Comparison of ENCODE assay signal across 14 cellular contexts in genomic region chr3:127728417-127728816, GRCh38. TPM values are rescaled to one million over a fixed set of nuclear protein-coding genes. Genes with fewer than 3 reads are reported as not detected.
DNase-seq lines count a peak whose midpoint lies in the region; ATAC-seq, FAIRE-seq and TF ChIP-seq lines count a peak whose summit lies in the region.
"Had no signal": no experiment of that assay in that cellular context is flagged by ENCODE, and none has a peak within 500 bp of the region (broad histone marks: within the 10 kb centered on the region; RNA-seq: fewer than 3 reads in every experiment).

No MANE protein-coding gene starts in this region.

- H2AFZ ChIP-seq in K562 (ENCODE audit: low read depth, low read length) = no peak overlapping the region
- H2AFZ ChIP-seq: PC-9 had no signal

- WGBS in K562 (ENCODE audit: insufficient coverage, low coverage, missing lambda C conversion rate) = 4% methylated on average over 6 of the region's 6 CpGs

- no peak overlapping the region for H3K4me3 ChIP-seq in HEK293 (ENCODE audit: low read depth, low read length)
- no peak overlapping the region for H3K4me3 ChIP-seq in K562
- no peak overlapping the region for H3K4me3 ChIP-seq in subcutaneous abdominal adipose tissue (ENCODE audit: low read depth in 1 of 5, low read length in 5 of 5)
- H3K4me3 ChIP-seq in Caco-2 (ENCODE audit: low read depth, low read length) = no peak overlapping the region
- H3K4me3 ChIP-seq: PC-9 had no signal

- FAIRE-seq in K562 (lab: Jason Lieb, UNC) = no peak
- FAIRE-seq: D721Med had no signal

- no peaks in the 10 kb centered on the region for H3K9me3 ChIP-seq in HEK293 (ENCODE audit: control insufficient read depth, insufficient read depth, low read depth, low read length)
- no peaks in the 10 kb centered on the region for H3K9me3 ChIP-seq in K562 (replicated peaks; ENCODE audit: control insufficient read depth, insufficient read depth, low read depth, low read length)
- H3K9me3 ChIP-seq in subcutaneous abdominal adipose tissue (ENCODE audit: control insufficient read depth in 5 of 5, low read length in 5 of 5) = no peaks in the 10 kb centered on the region
- no peaks in the 10 kb centered on the region for H3K9me3 ChIP-seq in Caco-2

- no peaks in the 10 kb centered on the region for H3K4me1 Mint-ChIP-seq in Caco-2 (ENCODE audit: low read depth, unreplicated experiment)
- H3K4me1 Mint-ChIP-seq: CD4-positive, CD25-positive, alpha-beta regulatory T cell had no signal

- H3K9ac ChIP-seq in K562 (ENCODE audit: insufficient read depth in 1 of 2, low read depth in 2 of 2, low read length in 2 of 2) (no peak overlapping the region), subcutaneous abdominal adipose tissue (ENCODE audit: low read length in 5 of 5) (no peak overlapping the region)

- H3K9me3 Mint-ChIP-seq in Caco-2 (ENCODE audit: unreplicated experiment) = peaks cover 11% of the 10 kb centered on the region

- CTCF ChIA-PET in HEK293 (lab: Yijun Ruan, JAX) (no interaction called here), K562 (lab: Yijun Ruan, JAX; ENCODE audit: low intra/inter-chr PET ratio) (no interaction called here), Caco-2 (lab: Charles Lee) (no interaction called here)

- no peaks in the 10 kb centered on the region for H4K20me1 ChIP-seq in K562 (replicated peaks; ENCODE audit: control insufficient read depth, insufficient read depth, low read length)

- peak; percentile 14 for DNase-seq in NCI-H510A treated with DMSO at 0.1 percent for 48 hours (lab: John Stamatoyannopoulos, UW)
- DNase-seq in NCI-H510A (lab: John Stamatoyannopoulos, UW) = no peak
- DNase-seq in K562 (ENCODE audit: extremely low read depth in 1 of 4, low spot score in 3 of 4) = peak in 2 of 4 experiments; percentile 33 to 42
- no peak for DNase-seq in Caco-2
- DNase-seq: CD4-positive, CD25-positive, alpha-beta regulatory T cell; HCEC 1CT; NCI-H187; NCI-H69; PC-9 had no signal

- no peak for TF ChIP-seq RAD21 in K562 (CRISPR knock-in tag; conservative IDR thresholded peaks at IDR 0.05 in 1 of 2, IDR thresholded peaks at IDR 0.05 in 1 of 2)

- H3K27ac Mint-ChIP-seq in Caco-2 (ENCODE audit: unreplicated experiment) = no peak overlapping the region
- H3K27ac Mint-ChIP-seq: CD4-positive, CD25-positive, alpha-beta regulatory T cell; IgD-negative memory B cell had no signal

- peaks cover 4% of the 10 kb centered on the region for H3K27me3 Mint-ChIP-seq in Caco-2 (ENCODE audit: insufficient read depth, unreplicated experiment)
- H3K27me3 Mint-ChIP-seq: IgD-negative memory B cell had no signal

- POLR2A ChIA-PET in HEK293 (lab: Yijun Ruan, JAX) = no interaction called here
- POLR2A ChIA-PET in K562 (lab: Yijun Ruan, JAX) = no interaction called here
- POLR2A ChIA-PET in Caco-2 (lab: Charles Lee) = no interaction called here

- H3K4me3 Mint-ChIP-seq in Caco-2 (ENCODE audit: unreplicated experiment) = no peak overlapping the region
- H3K4me3 Mint-ChIP-seq: CD4-positive, CD25-positive, alpha-beta regulatory T cell; IgD-negative memory B cell had no signal

- H3K4me2 ChIP-seq in K562 (ENCODE audit: insufficient read depth, low read length) = no peak overlapping the region
- H3K4me2 ChIP-seq: PC-9 had no signal

- no peaks in the 10 kb centered on the region for H3K79me2 ChIP-seq in K562 (ENCODE audit: control insufficient read depth, insufficient read depth, low read length)

- no peak for TF ChIP-seq POLR2A in K562 (conservative IDR thresholded peaks at IDR 0.05)

- H3K36me3 ChIP-seq in HEK293 (ENCODE audit: control insufficient read depth in 2 of 2, insufficient read depth in 1 of 2, low read length in 2 of 2) = no peaks in the 10 kb centered on the region
- H3K36me3 ChIP-seq in K562 (ENCODE audit: control insufficient read depth, insufficient read depth, low read length) = no peaks in the 10 kb centered on the region
- H3K36me3 ChIP-seq in subcutaneous abdominal adipose tissue (ENCODE audit: control insufficient read depth in 5 of 5, insufficient read depth in 5 of 5, low read length in 5 of 5) = peaks cover 2 to 20% (median 8%) of the 10 kb centered on the region in 5 donors
- no peaks in the 10 kb centered on the region for H3K36me3 ChIP-seq in Caco-2 (ENCODE audit: control insufficient read depth, insufficient read depth, low read length)

- TF ChIP-seq EP300 in K562 (IDR thresholded peaks at IDR 0.05; ENCODE audit: low read length) = no peak

- TF ChIP-seq CTCF in HEK293 (tag by site-specific recombination; IDR thresholded peaks at IDR 0.05) (no peak), K562 (IDR thresholded peaks at IDR 0.05 in 2 of 3, conservative IDR thresholded peaks at IDR 0.05 in 1 of 3; ENCODE audit: insufficient read depth in 2 of 3, low read depth in 1 of 3, low read length in 3 of 3) (no peak), Caco-2 (IDR thresholded peaks at IDR 0.05; ENCODE audit: insufficient read depth in 1 of 2, low read depth in 1 of 2, low read length in 1 of 2, severe bottlenecking in 1 of 2, unreplicated experiment in 1 of 2) (no peak)

- H3K27me3 ChIP-seq in K562 (ENCODE audit: control insufficient read depth in 2 of 2, insufficient read depth in 2 of 2, low read length in 2 of 2) = peaks cover 2 to 11% of the 10 kb centered on the region in 2 experiments; a peak in 4 of 5 replicates
- no peaks in the 10 kb centered on the region for H3K27me3 ChIP-seq in subcutaneous abdominal adipose tissue (ENCODE audit: control insufficient read depth in 5 of 5, insufficient read depth in 4 of 5, low read length in 5 of 5)
- H3K27me3 ChIP-seq in Caco-2 (replicated peaks; ENCODE audit: control insufficient read depth, insufficient read depth, low read length) = no peaks in the 10 kb centered on the region

- H3K27ac ChIP-seq in HEK293 (ENCODE audit: extremely low read depth, low read depth, low read length) (no peak overlapping the region), K562 (ENCODE audit: extremely low read depth, low read depth, low read length) (no peak overlapping the region), subcutaneous abdominal adipose tissue (ENCODE audit: low read depth, low read length) (peak overlapping the region; percentile 45)
- H3K27ac ChIP-seq: PC-9 had no signal

- no peaks in the 10 kb centered on the region for H3K9me1 ChIP-seq in K562 (ENCODE audit: control insufficient read depth, insufficient read depth, low read length)

- no peaks in the 10 kb centered on the region for H3K36me3 Mint-ChIP-seq in Caco-2 (ENCODE audit: insufficient read depth, unreplicated experiment)
- H3K36me3 Mint-ChIP-seq: CD4-positive, CD25-positive, alpha-beta regulatory T cell; IgD-negative memory B cell had no signal

- no TSS peak for BruUV-seq in K562 (replicated peaks; lab: Mats Ljungman, UMichigan)
- no TSS peak for BruUV-seq in Caco-2 (replicated peaks; lab: Mats Ljungman, UMichigan)

- H3K4me1 ChIP-seq in HEK293 (ENCODE audit: control insufficient read depth, insufficient read depth, low read length) (no peaks in the 10 kb centered on the region), K562 (replicated peaks in 1 of 2; ENCODE audit: control insufficient read depth in 2 of 2, insufficient read depth in 2 of 2, low read length in 2 of 2) (peaks cover 13 to 24% of the 10 kb centered on the region in 2 experiments; a peak in 4 of 5 replicates), subcutaneous abdominal adipose tissue (ENCODE audit: control insufficient read depth in 5 of 5, insufficient read depth in 5 of 5, low read length in 5 of 5) (peaks cover 16 to 75% (median 51%) of the 10 kb centered on the region in 5 donors), Caco-2 (no peaks in the 10 kb centered on the region)

- ATAC-seq in K562 (peak; percentile 67), GM19463 (IDR thresholded peaks at IDR 0.05; ENCODE audit: unreplicated experiment) (no peak)

- intact Hi-C loops in K562 (cut with micrococcal nuclease) (no loop called here), Caco-2 (cut with micrococcal nuclease; ENCODE audit: unreplicated experiment) (no loop called here)

- in situ Hi-C loops in K562 (cut with MboI) = no loop called here

TF ChIP-seq in K562, 482 proteins besides CTCF, POLR2A, EP300 and RAD21 (continues in another document):
- no peak for TF ChIP-seq KHSRP (IDR thresholded peaks at IDR 0.05)
- TF ChIP-seq NFIC (IDR thresholded peaks at IDR 0.05) = peak; percentile 68
- no peak for TF ChIP-seq DMBX1 (CRISPR knock-in tag; IDR thresholded peaks at IDR 0.05; ENCODE audit: borderline replicate concordance)
- TF ChIP-seq ZBTB33 (CRISPR knock-in tag; IDR thresholded peaks at IDR 0.05) = no peak

RNA-seq across cellular contexts. Expression of gene ABTB1, which starts 55.7 kb away (rescaled TPM):
- 7.7 and 16.8 TPM in 2 replicates for total RNA-seq in K562 (2011; cell fraction: chromatin; rRNA removed; ENCODE audit: low replicate concordance)
- 13.7 and 16.5 TPM in 2 replicates for total RNA-seq in K562 (2011; cell fraction: nucleolus; rRNA removed)
- total RNA-seq in K562 (2011; cell fraction: nucleoplasm; rRNA removed) = 6.9 and 9.3 TPM in 2 replicates
- total RNA-seq in K562 (2014; rRNA removed) (0.68 and 1.0 TPM in 2 replicates), K562 (2014; rRNA removed; fragmentation: Illumina TruSeq; extraction: Trizol) (0.25 and 0.26 TPM in 2 replicates), K562 (2015; rRNA removed; fragmentation: Illumina TruSeq; extraction: Trizol) (0.29 and 0.30 TPM in 2 replicates), K562 (2021) (1.6 and 1.9 TPM in 2 replicates), Caco-2 (2022) (6.2 TPM in 2 replicates)
- polyA plus RNA-seq in K562 (2011; rRNA removed) (1.2 and 1.7 TPM in 2 replicates), K562 (2014; fragmentation: Illumina TruSeq; extraction: Trizol) (0.42 and 1.1 TPM in 2 replicates), K562 (2014; fragmentation: Nextera tagmentation; extraction: Ambion mirVana) (under 1 TPM in 1 of 2 experiments, not detected in 1; 0.04 TPM), K562 (2014; rRNA removed) (1.4 and 2.3 TPM in 2 replicates)
- 1.3 and 2.5 TPM in 2 replicates for polyA plus RNA-seq in K562 (2011; cell fraction: cytosol; rRNA removed)
- 14.3 and 22.2 TPM in 2 replicates for polyA plus RNA-seq in K562 (2011; cell fraction: nucleus; rRNA removed)
- 1.7 and 6.1 TPM in 2 replicates for polyA plus RNA-seq in K562 (2012)
- 0.60 and 0.95 TPM in 2 replicates for polyA minus RNA-seq in K562 (2011; rRNA and poly(A)+ RNA removed)
- 1.0 and 2.4 TPM in 2 replicates for polyA minus RNA-seq in K562 (2011; cell fraction: cytosol; rRNA and poly(A)+ RNA removed)
- polyA minus RNA-seq in K562 (2011; cell fraction: nucleus; rRNA and poly(A)+ RNA removed) = 4.1 and 5.9 TPM in 2 replicates
